9 cellular contexts compared by ENCODE assay signal in genomic region chr20:19784511-19785172, GRCh38. TPM values are rescaled to one million over a fixed set of nuclear protein-coding genes. Genes with fewer than 3 reads are reported as not detected.
A peak's percentile ranks its signal among the peaks of the same experiment; 100 is the strongest.
DNase-seq lines count a peak whose midpoint lies in the region; ATAC-seq and TF ChIP-seq lines count a peak whose summit lies in the region.
"Had no signal": no experiment of that assay in that cellular context is flagged by ENCODE, and none has a peak within 500 bp of the region (broad histone marks: within the 10 kb centered on the region; RNA-seq: fewer than 3 reads in every experiment).

No MANE protein-coding gene starts in this region.

- no peaks in the 10 kb centered on the region for H3K79me2 ChIP-seq in DOHH2 (ENCODE audit: control insufficient read depth, low read length)

- no peaks in the 10 kb centered on the region for H3F3A ChIP-seq in DOHH2 (ENCODE audit: control insufficient read depth, insufficient read depth)

- H3K27ac Mint-ChIP-seq in activated T-helper 1 cell treated with anti-CD3 and anti-CD28 coated beads, Interleukin-12 subunit alpha, Interleukin-12 subunit beta, Interleukin-2, Interleukin-4 antibody, amounts not matched to agents 30 ng/mL and 10 ng/mL and 1 ng/mL, durations not matched to agents 14 hours and 24 hours and 36 hours, result no peak overlapping the region
- H3K27ac Mint-ChIP-seq: activated naive CD8-positive, alpha-beta T cell treated with anti-CD3 and anti-CD28 coated beads, Interleukin-2, amount 10 ng/mL, durations not matched to agents 7 days and 5 days had no signal

- H3K9me2 ChIP-seq in DOHH2 (replicated peaks; ENCODE audit: control insufficient read depth, low read length), result no peaks in the 10 kb centered on the region

- H3K27ac ChIP-seq in DOHH2 (ENCODE audit: low read depth, low read length) (no peak overlapping the region), right cardiac atrium (ENCODE audit: low read length) (peak overlapping the region; percentile 91)

- no peaks in the 10 kb centered on the region for H3K4me1 Mint-ChIP-seq in activated T-helper 1 cell treated with anti-CD3 and anti-CD28 coated beads, Interleukin-12 subunit alpha, Interleukin-12 subunit beta, Interleukin-2, Interleukin-4 antibody, amounts not matched to agents 30 ng/mL and 10 ng/mL and 1 ng/mL, durations not matched to agents 14 hours and 24 hours and 36 hours (ENCODE audit: low read depth)

- TF ChIP-seq CTCF in DOHH2 (IDR thresholded peaks at IDR 0.05; ENCODE audit: low read depth, low read length, poor library complexity, severe bottlenecking) (peak; percentile 80), retinal pigment epithelial cell (conservative IDR thresholded peaks at IDR 0.05; ENCODE audit: low read depth, low read length) (peak; percentile 71)

- H3K4me1 ChIP-seq in DOHH2 (ENCODE audit: control insufficient read depth, low read length), result no peaks in the 10 kb centered on the region
- peaks cover 16% of the 10 kb centered on the region for H3K4me1 ChIP-seq in right cardiac atrium (ENCODE audit: control insufficient read depth, insufficient read depth, low read length)

- no peaks in the 10 kb centered on the region for H3K9me3 Mint-ChIP-seq in activated T-helper 1 cell treated with anti-CD3 and anti-CD28 coated beads, Interleukin-12 subunit alpha, Interleukin-12 subunit beta, Interleukin-2, Interleukin-4 antibody, amounts not matched to agents 30 ng/mL and 10 ng/mL and 1 ng/mL, durations not matched to agents 14 hours and 24 hours and 36 hours
- H3K9me3 Mint-ChIP-seq: activated naive CD8-positive, alpha-beta T cell treated with anti-CD3 and anti-CD28 coated beads, Interleukin-2, amount 10 ng/mL, durations not matched to agents 7 days and 5 days had no signal

- H3K4me2 ChIP-seq in DOHH2 (ENCODE audit: low read length), result no peak overlapping the region

- DNase-seq in HPDE6-E6E7 (ENCODE audit: extremely low spot score) (peak; percentile 93), NCI-H774 (lab: John Stamatoyannopoulos, UW) (peak; percentile 61), anterior cingulate cortex (lab: John Stamatoyannopoulos, UW) (peak in 43 of 58 donors; percentile 10 to 85 (median 39)), right cardiac atrium (peak; percentile 44 to 75 (median 64)), retinal pigment epithelial cell (ENCODE audit: low read depth) (peak; percentile 28)
- DNase-seq in activated T-helper 1 cell treated with anti-CD3 and anti-CD28 coated beads, Interleukin-12 subunit alpha, Interleukin-12 subunit beta, Interleukin-2, Interleukin-4 antibody, amounts not matched to agents 30 ng/mL and 10 ng/mL and 1 ng/mL, durations not matched to agents 14 hours and 24 hours and 36 hours (ENCODE audit: low spot score), result no peak
- DNase-seq: activated naive CD8-positive, alpha-beta T cell treated with anti-CD3 and anti-CD28 coated beads, Interleukin-2, amount 10 ng/mL, durations not matched to agents 7 days and 5 days had no signal

- ATAC-seq in right cardiac atrium (peak; percentile 76 to 81), HG02763 (IDR thresholded peaks at IDR 0.05; ENCODE audit: unreplicated experiment) (no peak)

- H3K27me3 ChIP-seq in DOHH2 (ENCODE audit: control insufficient read depth, low read length) (peaks cover 8% of the 10 kb centered on the region), right cardiac atrium (ENCODE audit: control insufficient read depth, insufficient read depth) (no peaks in the 10 kb centered on the region)

- no peaks in the 10 kb centered on the region for H3K36me3 Mint-ChIP-seq in activated T-helper 1 cell treated with anti-CD3 and anti-CD28 coated beads, Interleukin-12 subunit alpha, Interleukin-12 subunit beta, Interleukin-2, Interleukin-4 antibody, amounts not matched to agents 30 ng/mL and 10 ng/mL and 1 ng/mL, durations not matched to agents 14 hours and 24 hours and 36 hours (ENCODE audit: low read depth)
- H3K36me3 Mint-ChIP-seq: activated naive CD8-positive, alpha-beta T cell treated with anti-CD3 and anti-CD28 coated beads, Interleukin-2, amount 10 ng/mL, durations not matched to agents 7 days and 5 days had no signal

- intact Hi-C loops in right cardiac atrium (cut with DNase I), result loop anchor here (5.0 to 10.0 kb wide), 5 partner anchors 90 to 210 kb away; no protein-coding TSS in a partner anchor
- intact Hi-C loops in activated T-helper 1 cell treated with anti-CD3 and anti-CD28 coated beads, Interleukin-12 subunit alpha, Interleukin-12 subunit beta, Interleukin-2, Interleukin-4 antibody, amounts not matched to agents 30 ng/mL and 10 ng/mL and 1 ng/mL, durations not matched to agents 14 hours and 24 hours and 36 hours (cut with micrococcal nuclease), result no loop called here

- no peaks in the 10 kb centered on the region for H4K20me1 ChIP-seq in DOHH2 (ENCODE audit: control insufficient read depth, insufficient read depth, low read depth, low read length)

- H3K4me3 ChIP-seq in DOHH2 (ENCODE audit: low read length), result no peak overlapping the region
- no peak overlapping the region for H3K4me3 ChIP-seq in right cardiac atrium (ENCODE audit: low read length)
- H3K4me3 ChIP-seq in retinal pigment epithelial cell (ENCODE audit: low read length), result no peak overlapping the region

- H3K27me3 Mint-ChIP-seq in activated T-helper 1 cell treated with anti-CD3 and anti-CD28 coated beads, Interleukin-12 subunit alpha, Interleukin-12 subunit beta, Interleukin-2, Interleukin-4 antibody, amounts not matched to agents 30 ng/mL and 10 ng/mL and 1 ng/mL, durations not matched to agents 14 hours and 24 hours and 36 hours (ENCODE audit: insufficient read depth), result peaks cover 2% of the 10 kb centered on the region

- 10% methylated on average over 11 of the region's 11 CpGs for WGBS in right cardiac atrium

- H3K4me3 Mint-ChIP-seq in activated T-helper 1 cell treated with anti-CD3 and anti-CD28 coated beads, Interleukin-12 subunit alpha, Interleukin-12 subunit beta, Interleukin-2, Interleukin-4 antibody, amounts not matched to agents 30 ng/mL and 10 ng/mL and 1 ng/mL, durations not matched to agents 14 hours and 24 hours and 36 hours, result no peak overlapping the region
- H3K4me3 Mint-ChIP-seq: activated naive CD8-positive, alpha-beta T cell treated with anti-CD3 and anti-CD28 coated beads, Interleukin-2, amount 10 ng/mL, durations not matched to agents 7 days and 5 days had no signal

- no peaks in the 10 kb centered on the region for H3K9me3 ChIP-seq in DOHH2 (ENCODE audit: control insufficient read depth, insufficient read depth, low read length)
- no peaks in the 10 kb centered on the region for H3K9me3 ChIP-seq in right cardiac atrium (ENCODE audit: control insufficient read depth, low read length)

- no peaks in the 10 kb centered on the region for H3K36me3 ChIP-seq in DOHH2 (ENCODE audit: control insufficient read depth, low read length)

RNA-seq across cellular contexts. Expression of gene RIN2, which starts 26.6 kb away (rescaled TPM):
- 10 to 100 TPM; 47.8 to 70.9 (median 60.3) TPM for total RNA-seq in right cardiac atrium
- polyA plus RNA-seq in right cardiac atrium, result 16.8 TPM
- total RNA-seq in activated T-helper 1 cell treated with anti-CD3 and anti-CD28 coated beads, Interleukin-12 subunit alpha, Interleukin-12 subunit beta, Interleukin-2, Interleukin-4 antibody, amounts not matched to agents 30 ng/mL and 10 ng/mL and 1 ng/mL, durations not matched to agents 14 hours and 24 hours and 36 hours, result not detected in 2 replicates

Comparison
In these comparisons a context has a peak if more than half of its experiments do, and no peak if none do; other contexts are left out.
1. RNA of gene RIN2, which starts 26.6 kb away (total RNA-seq): 47.8 to 70.9 TPM in right cardiac atrium; not detected in activated T-helper 1 cell treated with anti-CD3 and anti-CD28 coated beads, Interleukin-12 subunit alpha, Interleukin-12 subunit beta, Interleukin-2, Interleukin-4 antibody, amounts not matched to agents 30 ng/mL and 10 ng/mL and 1 ng/mL, durations not matched to agents 14 hours and 24 hours and 36 hours; every median in the first group is over 10 times any median in the second.